8 cellular contexts compared by ENCODE assay signal in genomic region chr17:44086364-44087311, GRCh38. TPM values are rescaled to one million over a fixed set of nuclear protein-coding genes. Genes with fewer than 3 reads are reported as not detected.
A peak's percentile ranks its signal among the peaks of the same experiment; 100 is the strongest.
DNase-seq lines count a peak whose midpoint lies in the region; ATAC-seq and TF ChIP-seq lines count a peak whose summit lies in the region.

No MANE protein-coding gene starts in this region.

- CTCF ChIA-PET in A673 (lab: Charles Lee) = interaction anchor here (0.7 kb wide), 1 partner anchor 25 kb away, joined by 3 read pairs; no protein-coding TSS in a partner anchor

- no peak for TF ChIP-seq POLR2A in upper lobe of left lung (IDR thresholded peaks at IDR 0.05)

- no peak overlapping the region for H3K4me3 ChIP-seq in A673 (ENCODE audit: low read depth, low read length, poor library complexity, severe bottlenecking)
- H3K4me3 ChIP-seq in HUES48 (ENCODE audit: low read depth, low read length) = peak overlapping the region; percentile 42
- no peak overlapping the region for H3K4me3 ChIP-seq in upper lobe of left lung

- H3K36me3 Mint-ChIP-seq in neural crest cell (ENCODE audit: low read depth) = peaks cover 3% of the 10 kb centered on the region

- peak overlapping the region; percentile 96 for H3K27ac Mint-ChIP-seq in neural crest cell (ENCODE audit: unreplicated experiment)

- ATAC-seq in upper lobe of left lung (ENCODE audit: low FRiP score in 2 of 2) (peak; percentile 23 to 88), GM19023 (IDR thresholded peaks at IDR 0.05; ENCODE audit: unreplicated experiment) (no peak)

- H3K4me3 Mint-ChIP-seq in neural crest cell = peak overlapping the region; percentile 70

- DNase-seq in A673 (ENCODE audit: low spot score) = peak; percentile 82
- DNase-seq in activated CD4-positive, alpha-beta T cell treated with anti-CD3 and anti-CD28 coated beads, Interleukin-2, amount 50 U/mL, for 1 hour = peak; percentile 39
- DNase-seq in ecto neural progenitor cell (ENCODE audit: low spot score) = peak; percentile 79
- DNase-seq in neural crest cell (ENCODE audit: low read depth, low spot score) = no peak
- DNase-seq in upper lobe of left lung = peak in 1 of 2 donors; percentile 53
- DNase-seq in NCI-H82 (lab: John Stamatoyannopoulos, UW) = no peak

- H3K27ac ChIP-seq in A673 (ENCODE audit: low read depth, low read length, poor library complexity, severe bottlenecking) (peak overlapping the region; percentile 70), HUES48 (ENCODE audit: low read depth, low read length) (peak overlapping the region; percentile 96), upper lobe of left lung (peak overlapping the region; percentile 24 to 62 (median 38))

- TF ChIP-seq EP300 in upper lobe of left lung (IDR thresholded peaks at IDR 0.05) = no peak

- POLR2A ChIA-PET in A673 (lab: Charles Lee; ENCODE audit: low non-redundant PET) = interaction anchor here (0.5 to 0.6 kb wide), 2 partner anchors 11 to 430 kb away, joined by 3 to 4 read pairs; no protein-coding TSS in a partner anchor

- 67 to 74% methylated on average over 23 of the region's 23 CpGs for WGBS in upper lobe of left lung, 2 donors

- intact Hi-C loops in A673 (cut with micrococcal nuclease; ENCODE audit: unreplicated experiment) = no loop called here

- H3K9ac ChIP-seq in HUES48 (ENCODE audit: low read depth, low read length) = no peak overlapping the region

- H3K36me3 ChIP-seq in A673 (ENCODE audit: insufficient read depth, low read length, poor library complexity, severe bottlenecking) (peaks cover 3% of the 10 kb centered on the region), HUES48 (ENCODE audit: control insufficient read depth, insufficient read depth, low read length) (peaks cover 44% of the 10 kb centered on the region), upper lobe of left lung (peaks cover 34 to 97% (median 75%) of the 10 kb centered on the region in 4 donors)

- BruUV-seq in A673 (replicated peaks; lab: Mats Ljungman, UMichigan) = no TSS peak

- no peaks in the 10 kb centered on the region for H3K27me3 ChIP-seq in A673 (replicated peaks; ENCODE audit: insufficient read depth, low read depth, low read length, poor library complexity)
- no peaks in the 10 kb centered on the region for H3K27me3 ChIP-seq in HUES48 (ENCODE audit: control insufficient read depth, insufficient read depth, low read length)
- H3K27me3 ChIP-seq in upper lobe of left lung = no peaks in the 10 kb centered on the region

- H3K9me3 Mint-ChIP-seq in neural crest cell = no peaks in the 10 kb centered on the region

- no peaks in the 10 kb centered on the region for H3K9me3 ChIP-seq in A673 (ENCODE audit: low read depth, low read length, poor library complexity, severe bottlenecking)
- H3K9me3 ChIP-seq in HUES48 (ENCODE audit: control insufficient read depth, insufficient read depth, low read length) = no peaks in the 10 kb centered on the region
- H3K9me3 ChIP-seq in upper lobe of left lung = no peaks in the 10 kb centered on the region

- peaks cover 18% of the 10 kb centered on the region for H3K4me1 ChIP-seq in A673 (ENCODE audit: insufficient read depth, low read length, poor library complexity, severe bottlenecking)
- peaks cover 18% of the 10 kb centered on the region for H3K4me1 ChIP-seq in HUES48 (ENCODE audit: control insufficient read depth, insufficient read depth, low read length)
- peaks cover 0 to 3% (median 0%) of the 10 kb centered on the region in 4 donors for H3K4me1 ChIP-seq in upper lobe of left lung

- peaks cover 47% of the 10 kb centered on the region for H3K4me1 Mint-ChIP-seq in neural crest cell

- H3K27me3 Mint-ChIP-seq in neural crest cell (ENCODE audit: low read depth) = no peaks in the 10 kb centered on the region

- TF ChIP-seq CTCF in A673 (conservative IDR thresholded peaks at IDR 0.05; ENCODE audit: low read depth, low read length) = no peak
- TF ChIP-seq CTCF in neural crest cell (conservative IDR thresholded peaks at IDR 0.05) = no peak
- no peak for TF ChIP-seq CTCF in upper lobe of left lung (IDR thresholded peaks at IDR 0.05)

RNA-seq across cellular contexts. Expression of gene G6PC3, which starts 16.1 kb away (rescaled TPM):
- total RNA-seq in A673 (2021) = 47.0 and 57.9 TPM in 2 replicates
- 81.1 and 88.6 TPM in 2 replicates for total RNA-seq in neural crest cell
- total RNA-seq in upper lobe of left lung = 10 to 100 TPM; 16.8 to 63.0 (median 33.8) TPM

RNA-seq across cellular contexts. Expression of gene LSM12, which starts 20.2 kb away (rescaled TPM):
- 47.5 and 52.5 TPM in 2 replicates for total RNA-seq in A673 (2021)
- total RNA-seq in neural crest cell = 59.7 and 60.9 TPM in 2 replicates
- 10 to 100 TPM; 14.8 to 38.3 (median 33.6) TPM for total RNA-seq in upper lobe of left lung

RNA-seq across cellular contexts. Expression of gene HDAC5, which starts 36.8 kb away (rescaled TPM):
- total RNA-seq in A673 (2021) = 16.9 and 27.1 TPM in 2 replicates
- 27.1 and 27.2 TPM in 2 replicates for total RNA-seq in neural crest cell
- 100 to 1,000 TPM in 2 of 6 donors, 10 to 100 TPM in 4; 59.9 to 138 (median 64.9) TPM for total RNA-seq in upper lobe of left lung

RNA-seq across cellular contexts. Expression of gene HROB, which starts 55.1 kb away (rescaled TPM):
- total RNA-seq in A673 (2021) (13.5 and 14.7 TPM in 2 replicates), neural crest cell (22.1 and 23.3 TPM in 2 replicates), upper lobe of left lung (1 to 10 TPM in 4 of 6 donors, under 1 TPM in 2; 0.89 to 1.4 (median 1.0) TPM)

Comparison
In these comparisons a context has a peak if more than half of its experiments do, and no peak if none do; other contexts are left out.
1. DNase-seq: peak in A673 (single experiment), activated CD4-positive, alpha-beta T cell treated with anti-CD3 and anti-CD28 coated beads, Interleukin-2, amount 50 U/mL, for 1 hour (single experiment) and ecto neural progenitor cell (single experiment); none in neural crest cell (single experiment) and NCI-H82 (single experiment).
2. H3K27ac ChIP-seq: peak in every context shown above with its lines; median percentile 96 in HUES48; 70 in A673; 38 in upper lobe of left lung.